ENCODE assay signal across 22 cellular contexts in genomic region chr10:73989594-73990142, GRCh38.
"Had no signal": no experiment of that assay in that cellular context is flagged by ENCODE, and none has a peak within 500 bp of the region (broad histone marks: within the 10 kb centered on the region; RNA-seq: fewer than 3 reads in every experiment).

No MANE protein-coding gene starts in this region.

- ATAC-seq: foreskin keratinocyte; left lung; naive thymus-derived CD4-positive, alpha-beta T cell; sciatic nerve; T-cell had no signal

- H3K9me3 Mint-ChIP-seq: activated CD4-positive, alpha-beta memory T cell treated with anti-CD3 and anti-CD28 coated beads for 36 hours; neural crest cell had no signal

- H3K27ac ChIP-seq: coronary artery, foreskin keratinocyte, hepatocyte, left lung, thoracic aorta, upper lobe of left lung had no signal

- H3K27me3 Mint-ChIP-seq: activated CD4-positive, alpha-beta memory T cell treated with anti-CD3 and anti-CD28 coated beads for 36 hours; naive thymus-derived CD4-positive, alpha-beta T cell; T-cell had no signal

- H3K4me2 ChIP-seq: hepatocyte had no signal

- H3K9me3 ChIP-seq: left lung, thoracic aorta, upper lobe of left lung had no signal

- DNase-seq: activated CD4-positive, alpha-beta memory T cell treated with anti-CD3 and anti-CD28 coated beads for 36 hours; activated CD4-positive, alpha-beta T cell treated with anti-CD3 and anti-CD28 coated beads for 48 hours; activated naive CD4-positive, alpha-beta T cell treated with anti-CD3 and anti-CD28 coated beads, Interleukin-2, amount 10 ng/mL, durations not matched to agents 7 days and 5 days; activated T-cell treated with anti-CD3 and anti-CD28 coated beads, Interleukin-2, amount 50 U/mL, for 48 hours; amygdala; foreskin keratinocyte; glutamatergic neuron; kidney glomerular epithelial cell; left lung; naive thymus-derived CD4-positive, alpha-beta T cell; small intestine; stimulated activated CD8-positive, alpha-beta memory T cell treated with anti-CD3 and anti-CD28 coated beads, Interleukin-4, amount 100 ng/mL, for 48 hours; stimulated activated naive CD4-positive, alpha-beta T cell treated with Interleukin-2 at 50 U/mL for 16 hours; T-cell; T1000 had no signal

- H3K4me3 Mint-ChIP-seq: activated CD4-positive, alpha-beta memory T cell treated with anti-CD3 and anti-CD28 coated beads for 36 hours; activated naive CD4-positive, alpha-beta T cell treated with anti-CD3 and anti-CD28 coated beads, Interleukin-2, amount 10 ng/mL, durations not matched to agents 7 days and 5 days; naive thymus-derived CD4-positive, alpha-beta T cell; neural crest cell; T-cell had no signal

- H3K4me1 ChIP-seq: foreskin keratinocyte had no signal

- H3K36me3 Mint-ChIP-seq: activated CD4-positive, alpha-beta memory T cell treated with anti-CD3 and anti-CD28 coated beads for 36 hours; T-cell had no signal

- H3K4me3 ChIP-seq: coronary artery, hepatocyte, left lung, lung, thoracic aorta, upper lobe of left lung had no signal

- H3K79me2 ChIP-seq: hepatocyte had no signal

- H3K27me3 ChIP-seq: foreskin keratinocyte, hepatocyte, left lung, upper lobe of left lung had no signal

- H2AFZ ChIP-seq: hepatocyte had no signal

- H3K36me3 ChIP-seq: left lung, thoracic aorta, upper lobe of left lung had no signal

- H3K27ac Mint-ChIP-seq: activated CD4-positive, alpha-beta memory T cell treated with anti-CD3 and anti-CD28 coated beads for 36 hours; activated naive CD4-positive, alpha-beta T cell treated with anti-CD3 and anti-CD28 coated beads, Interleukin-2, amount 10 ng/mL, durations not matched to agents 7 days and 5 days; naive thymus-derived CD4-positive, alpha-beta T cell; T-cell had no signal
